ENCODE assay signal across 1 cellular context in the genomic region with DNA sequence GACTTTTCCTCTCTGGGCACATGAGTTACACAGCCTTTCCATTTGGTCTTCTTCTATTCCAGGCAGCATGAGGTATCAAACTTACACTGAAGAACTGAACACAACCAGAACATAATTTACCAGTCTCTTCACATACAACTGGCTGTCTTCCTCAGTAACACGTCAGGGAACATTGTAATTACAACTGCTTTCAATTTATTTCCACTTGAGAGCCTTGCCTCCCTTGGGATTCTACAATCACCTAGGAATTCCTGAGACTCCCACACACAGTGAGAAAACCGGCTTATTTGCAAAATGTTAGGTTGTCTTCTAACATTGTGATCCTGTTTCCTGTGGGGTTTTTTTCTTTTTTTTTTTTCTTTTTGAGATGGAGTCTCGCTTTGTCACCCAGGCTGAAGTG.
TF ChIP-seq lines count a peak whose summit lies in the region.

No MANE protein-coding gene starts in this region.

TF ChIP-seq in GM23338, 12 proteins besides CTCF, POLR2A, EP300 and RAD21 (continued from another document):
- TF ChIP-seq ZNF462 (CRISPR knock-in tag; IDR thresholded peaks at IDR 0.05), result no peak
- TF ChIP-seq JUNB (IDR thresholded peaks at IDR 0.05; ENCODE audit: unreplicated experiment), result no peak
- no peak for TF ChIP-seq ZNF331 (CRISPR knock-in tag; IDR thresholded peaks at IDR 0.05; ENCODE audit: low read depth)
